ENCODE assay signal across 1 cellular context in genomic region chr5:14742427-14743010, GRCh38.
TF ChIP-seq lines count a peak whose summit lies in the region.

No MANE protein-coding gene starts in this region.

TF ChIP-seq in H1, 55 proteins besides CTCF, POLR2A, EP300 and RAD21:
- TF ChIP-seq CHD7 (IDR thresholded peaks at IDR 0.05; ENCODE audit: insufficient replicate concordance, low read length), result no peak
- TF ChIP-seq USF2 (IDR thresholded peaks at IDR 0.05; ENCODE audit: low read length), result no peak
- no peak for TF ChIP-seq RXRA (IDR thresholded peaks at IDR 0.05; ENCODE audit: insufficient read depth, low read depth, low read length)
- TF ChIP-seq CBX8 (IDR thresholded peaks at IDR 0.05; ENCODE audit: borderline replicate concordance, low read depth, low read length), result no peak
- TF ChIP-seq SUZ12 (IDR thresholded peaks at IDR 0.05; ENCODE audit: low read length), result no peak
- no peak for TF ChIP-seq NANOG (IDR thresholded peaks at IDR 0.05; ENCODE audit: insufficient read depth, low read depth, low read length, poor library complexity, severe bottlenecking)
- no peak for TF ChIP-seq RNF2 (IDR thresholded peaks at IDR 0.05; ENCODE audit: borderline replicate concordance, low read depth, low read length, missing control alignments, poor library complexity, severe bottlenecking)
- TF ChIP-seq BRCA1 (IDR thresholded peaks at IDR 0.05; ENCODE audit: low read depth, low read length), result no peak
- TF ChIP-seq CBX5 (IDR thresholded peaks at IDR 0.05; ENCODE audit: low read depth, low read length), result no peak
- no peak for TF ChIP-seq SP4 (IDR thresholded peaks at IDR 0.05; ENCODE audit: low read length)
- no peak for TF ChIP-seq ASH2L (IDR thresholded peaks at IDR 0.05; ENCODE audit: low read length)
- TF ChIP-seq TCF12 (IDR thresholded peaks at IDR 0.05; ENCODE audit: low read depth, low read length), result no peak
- no peak for TF ChIP-seq HDAC6 (IDR thresholded peaks at IDR 0.05; ENCODE audit: low read depth, low read length)
- TF ChIP-seq BACH1 (IDR thresholded peaks at IDR 0.05; ENCODE audit: low read length), result no peak
- no peak for TF ChIP-seq SIRT6 (IDR thresholded peaks at IDR 0.05; ENCODE audit: low read length)
- TF ChIP-seq MAFK (IDR thresholded peaks at IDR 0.05; ENCODE audit: low read depth, low read length), result no peak
